ENCODE assay signal across 12 cellular contexts in the genomic region with DNA sequence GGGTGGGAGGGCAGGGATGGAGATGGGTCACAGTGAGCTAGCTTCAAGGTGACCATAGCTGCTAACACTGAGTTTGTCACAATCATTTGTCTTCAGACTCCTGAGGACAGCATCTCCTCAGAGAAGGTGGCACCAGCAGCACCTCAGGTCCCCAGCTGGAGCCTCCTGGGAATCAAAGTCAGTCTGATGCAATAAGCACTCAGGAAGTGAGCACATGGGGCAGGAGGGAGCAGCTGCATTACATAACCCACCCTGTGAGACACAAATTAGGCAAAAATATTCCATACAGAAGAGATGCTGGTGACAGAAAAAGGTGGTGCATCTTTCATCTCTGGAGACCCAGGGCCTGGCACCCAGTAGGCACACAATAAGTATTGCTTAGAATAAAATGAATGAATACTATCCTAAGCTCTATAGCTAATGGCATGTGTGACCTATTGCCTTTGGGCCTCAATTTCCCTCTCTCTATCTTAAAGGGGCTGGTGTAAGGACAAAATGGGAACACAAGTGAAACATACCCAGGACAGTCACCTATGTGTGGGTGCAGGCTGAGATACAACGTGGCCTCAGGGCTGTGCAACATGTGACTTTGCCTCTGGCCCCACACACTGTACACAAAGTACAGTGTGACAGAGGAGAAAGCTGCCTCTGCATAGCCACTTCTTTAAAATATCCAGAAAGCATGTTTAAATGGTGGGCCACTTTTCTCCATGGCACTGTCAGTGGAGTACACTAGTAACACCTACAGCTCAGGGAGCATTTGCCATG. TPM values are rescaled to one million over a fixed set of nuclear protein-coding genes. Genes with fewer than 3 reads are reported as not detected.
DNase-seq lines count a peak whose midpoint lies in the region; ATAC-seq, FAIRE-seq and TF ChIP-seq lines count a peak whose summit lies in the region.
"Had no signal": no experiment of that assay in that cellular context is flagged by ENCODE, and none has a peak within 500 bp of the region (broad histone marks: within the 10 kb centered on the region; RNA-seq: fewer than 3 reads in every experiment).

No MANE protein-coding gene starts in this region.

- peak; percentile 37 for ATAC-seq in GM18909 (IDR thresholded peaks at IDR 0.05; ENCODE audit: poor library complexity, unreplicated experiment)
- ATAC-seq in GM21423 (IDR thresholded peaks at IDR 0.05; ENCODE audit: unreplicated experiment), result no peak
- ATAC-seq in HG03095 (IDR thresholded peaks at IDR 0.05; ENCODE audit: unreplicated experiment), result no peak
- ATAC-seq: SK-N-SH treated with all-trans-retinoic acid at 6 μM for 48 hours had no signal

- TF ChIP-seq EP300 in H1 (IDR thresholded peaks at IDR 0.05; ENCODE audit: borderline replicate concordance in 1 of 2, low read depth in 2 of 2, low read length in 2 of 2), result no peak

- peak; percentile 11 for DNase-seq in AG10803 (ENCODE audit: low read depth)
- DNase-seq in NB4 (ENCODE audit: low read depth), result peak; percentile 73
- DNase-seq in H1 (ENCODE audit: low read depth in 1 of 2, low spot score in 2 of 2), result no peak
- DNase-seq in NCI-H146 treated with DMSO at 0.1 percent for 48 hours (lab: John Stamatoyannopoulos, UW; ENCODE audit: unreplicated experiment), result no peak
- DNase-seq in AG20443 (ENCODE audit: low spot score), result no peak
- DNase-seq: CD8-positive, alpha-beta memory T cell; GOT3; NCI-H2029 treated with DMSO at 0.1 percent for 48 hours had no signal

- no peaks in the 10 kb centered on the region for H3K36me3 ChIP-seq in H1 (ENCODE audit: control insufficient read depth in 2 of 4, insufficient read depth in 4 of 4, low read length in 3 of 4)

- no peak overlapping the region for H3K23ac ChIP-seq in H1 (ENCODE audit: insufficient read length)

- CTCF ChIA-PET in H1 (lab: Charles Lee; ENCODE audit: partially characterized antibody), result interaction anchor here (0.8 to 1.9 kb wide), 5 partner anchors 8 to 16 kb away, joined by 3 to 9 read pairs (median 4); no protein-coding TSS in a partner anchor

- no peak overlapping the region for H3K4me2 ChIP-seq in H1 (ENCODE audit: insufficient read depth in 1 of 2, low read depth in 2 of 2, low read length in 2 of 2)

- no peak overlapping the region for H3K56ac ChIP-seq in H1 (replicated peaks; ENCODE audit: insufficient read length, low read depth, low read length)

- H2AFZ ChIP-seq in H1 (ENCODE audit: low read length), result 0 out of 2 replicates have a peak overlapping the region, but pooled peaks have one; percentile 14

- no peak overlapping the region; the same call in 1 of the 2 replicates for H2BK20ac ChIP-seq in H1 (ENCODE audit: low read length)

- 86% methylated on average over 1 of the region's 1 CpG; no CpG with 5 or more reads in 1 of the 2 experiments for WGBS in H1 (ENCODE audit: extremely low coverage in 1 of 2, insufficient coverage in 1 of 2, insufficient read length in 1 of 2, insufficient replicate concordance in 2 of 2, low coverage in 1 of 2, low lambda C conversion rate in 2 of 2, missing lambda C conversion rate in 1 of 2), 2 experiments

- TF ChIP-seq POLR2A in NB4 (IDR thresholded peaks at IDR 0.05; ENCODE audit: extremely low read depth, insufficient read length) (no peak), H1 (IDR thresholded peaks at IDR 0.05; ENCODE audit: control extremely low read depth in 1 of 2, low read depth in 2 of 2, low read length in 2 of 2) (no peak)

- no peak overlapping the region for H4K8ac ChIP-seq in H1 (ENCODE audit: extremely low read depth, insufficient read depth, low read length)

- H3K4ac ChIP-seq in H1 (replicated peaks; ENCODE audit: insufficient read length, low read depth, low read length), result no peak overlapping the region

- no peak overlapping the region for H2BK5ac ChIP-seq in H1 (ENCODE audit: low read depth, low read length)

- TF ChIP-seq RAD21 in H1 (IDR thresholded peaks at IDR 0.05 in 1 of 2, conservative IDR thresholded peaks at IDR 0.05 in 1 of 2; ENCODE audit: low read depth in 2 of 2, low read length in 2 of 2), result no peak

- H2AK5ac ChIP-seq in H1 (ENCODE audit: low read depth, low read length), result no peak overlapping the region

- peak overlapping the region; percentile 41 for H4K91ac ChIP-seq in H1 (replicated peaks; ENCODE audit: insufficient read length, low read length)

- H3K27ac ChIP-seq in H1 (ENCODE audit: low read depth, low read length), result no peak overlapping the region

- no peak overlapping the region for H3K14ac ChIP-seq in H1 (ENCODE audit: insufficient read length)

- no peaks in the 10 kb centered on the region for H3K27me3 ChIP-seq in H1 (replicated peaks in 1 of 4; ENCODE audit: control insufficient read depth in 3 of 4, extremely low read depth in 1 of 4, insufficient read depth in 3 of 4, low read length in 3 of 4)

- no peaks in the 10 kb centered on the region for H3K79me2 ChIP-seq in H1 (ENCODE audit: control insufficient read depth in 1 of 2, insufficient read depth in 2 of 2, low read length in 2 of 2)

- no peak overlapping the region for H3K18ac ChIP-seq in H1 (ENCODE audit: extremely low read depth, low read length)

- H3K9me3 ChIP-seq in H1 (ENCODE audit: insufficient read depth in 2 of 2, low read depth in 1 of 2, low read length in 1 of 2), result no peaks in the 10 kb centered on the region

- no peaks in the 10 kb centered on the region; the same call in 1 of the 2 replicates for H3K23me2 ChIP-seq in H1 (ENCODE audit: low read depth, low read length)

- no peak for FAIRE-seq in H1 (lab: Jason Lieb, UNC)

- no peak overlapping the region for H3K9ac ChIP-seq in H1 (replicated peaks in 1 of 4; ENCODE audit: extremely low read depth in 1 of 4, low read depth in 3 of 4, low read length in 3 of 4)

- no peak overlapping the region for H4K5ac ChIP-seq in H1 (ENCODE audit: insufficient read length, low read depth, low read length)

- H3K4me1 ChIP-seq in H1 (replicated peaks in 1 of 4; ENCODE audit: control insufficient read depth in 3 of 4, insufficient read depth in 4 of 4, low read length in 3 of 4), result no peaks in the 10 kb centered on the region

- H2BK12ac ChIP-seq in H1 (ENCODE audit: low read depth, low read length), result peak overlapping the region; percentile 62; the same call in 1 of the 2 replicates

- no peak overlapping the region for H3K4me3 ChIP-seq in AG10803 (ENCODE audit: low read length)
- H3K4me3 ChIP-seq in NB4 (ENCODE audit: low read depth, low read length), result no peak overlapping the region
- no peak overlapping the region for H3K4me3 ChIP-seq in H1 (ENCODE audit: extremely low read depth in 1 of 4, insufficient read depth in 2 of 4, low read depth in 3 of 4, low read length in 4 of 4)

- peak overlapping the region; percentile 6; the same call in 1 of the 2 replicates for H2BK15ac ChIP-seq in H1 (ENCODE audit: low read length)

- no peak overlapping the region for H2BK120ac ChIP-seq in H1 (replicated peaks; ENCODE audit: low read depth, low read length)

- POLR2A ChIA-PET in H1 (lab: Charles Lee; ENCODE audit: partially characterized antibody), result interaction anchor here (1.2 kb wide), 2 partner anchors 11 to 12 kb away, joined by 3 read pairs; no protein-coding TSS in a partner anchor

- no peak for TF ChIP-seq CTCF in AG10803 (conservative IDR thresholded peaks at IDR 0.05; ENCODE audit: low read length)
- TF ChIP-seq CTCF in NB4 (IDR thresholded peaks at IDR 0.05; ENCODE audit: low read depth, low read length), result no peak
- TF ChIP-seq CTCF in H1 (IDR thresholded peaks at IDR 0.05; ENCODE audit: control extremely low read depth in 1 of 3, insufficient read depth in 1 of 3, low read depth in 1 of 3, low read length in 3 of 3), result no peak

- no peaks in the 10 kb centered on the region for H4K20me1 ChIP-seq in H1 (replicated peaks in 1 of 2; ENCODE audit: control insufficient read depth in 1 of 2, insufficient read depth in 2 of 2, low read length in 2 of 2)

- no peaks in the 10 kb centered on the region for H3K79me1 ChIP-seq in H1 (ENCODE audit: low read depth, low read length)

TF ChIP-seq in H1, 55 proteins besides CTCF, POLR2A, EP300 and RAD21 (continues in another document):
- TF ChIP-seq CREB1 (IDR thresholded peaks at IDR 0.05) (no peak), NANOG (IDR thresholded peaks at IDR 0.05; ENCODE audit: insufficient read depth, low read depth, low read length, poor library complexity, severe bottlenecking) (no peak), JUN (IDR thresholded peaks at IDR 0.05; ENCODE audit: low read depth, low read length) (no peak), GTF2F1 (IDR thresholded peaks at IDR 0.05; ENCODE audit: borderline replicate concordance, low read depth, low read length) (no peak), ZNF274 (IDR thresholded peaks at IDR 0.05; ENCODE audit: borderline replicate concordance, extremely low read depth, low read length) (no peak), SUZ12 (IDR thresholded peaks at IDR 0.05; ENCODE audit: low read length) (no peak), SIN3A (conservative IDR thresholded peaks at IDR 0.05 in 1 of 2, IDR thresholded peaks at IDR 0.05 in 1 of 2; ENCODE audit: low read depth in 1 of 2, low read length in 2 of 2) (no peak), ASH2L (IDR thresholded peaks at IDR 0.05; ENCODE audit: low read length) (no peak), YY1 (IDR thresholded peaks at IDR 0.05; ENCODE audit: low read depth, low read length) (no peak), PHF8 (conservative IDR thresholded peaks at IDR 0.05; ENCODE audit: low read depth, low read length) (no peak), CEBPB (IDR thresholded peaks at IDR 0.05; ENCODE audit: low read depth, low read length) (no peak), RBBP5 (IDR thresholded peaks at IDR 0.05; ENCODE audit: borderline replicate concordance, low read depth, low read length) (no peak), EZH2 (IDR thresholded peaks at IDR 0.05; ENCODE audit: low read depth, low read length, severe bottlenecking) (no peak), SP2 (IDR thresholded peaks at IDR 0.05; ENCODE audit: low read length) (no peak)
- TF ChIP-seq, protein P1, sequence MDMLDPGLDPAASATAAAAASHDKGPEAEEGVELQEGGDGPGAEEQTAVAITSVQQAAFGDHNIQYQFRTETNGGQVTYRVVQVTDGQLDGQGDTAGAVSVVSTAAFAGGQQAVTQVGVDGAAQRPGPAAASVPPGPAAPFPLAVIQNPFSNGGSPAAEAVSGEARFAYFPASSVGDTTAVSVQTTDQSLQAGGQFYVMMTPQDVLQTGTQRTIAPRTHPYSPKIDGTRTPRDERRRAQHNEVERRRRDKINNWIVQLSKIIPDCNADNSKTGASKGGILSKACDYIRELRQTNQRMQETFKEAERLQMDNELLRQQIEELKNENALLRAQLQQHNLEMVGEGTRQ (IDR thresholded peaks at IDR 0.05; ENCODE audit: low read length), result no peak

RNA-seq across cellular contexts. Expression of gene SLC39A8, which starts 37.1 kb away (rescaled TPM):
- 38.7 and 39.9 TPM in 2 replicates for total RNA-seq in H1 (2021; fragmentation: NEBNext Ultra II Directional; extraction: Animal tissue kit (Norgen Biotek cat#: 25700))
- 6.4 TPM in 2 replicates for polyA plus RNA-seq in H1 (2011; rRNA removed)
- polyA plus RNA-seq in H1 (2011; cell fraction: cytosol; rRNA removed), result 9.7 TPM
- polyA plus RNA-seq in H1 (2011; cell fraction: nucleus; rRNA removed), result 7.8 TPM
- polyA plus RNA-seq in H1 (2012, experiment 1 of 2), result 9.8 to 15.6 TPM (median 12.4 TPM) in 4 replicates
- 1.9 TPM for polyA plus RNA-seq in H1 (2012, experiment 2 of 2)
- polyA plus RNA-seq in H1 (2013, experiment 1 of 2), result 59.4 TPM
- 71.7 TPM for polyA plus RNA-seq in H1 (2013, experiment 2 of 2)
- 14.8 and 19.8 TPM in 2 replicates for polyA minus RNA-seq in H1 (2011; rRNA and poly(A)+ RNA removed)
- 9.8 TPM for polyA minus RNA-seq in H1 (2011; cell fraction: cytosol; rRNA and poly(A)+ RNA removed)
- 18.2 TPM for polyA minus RNA-seq in H1 (2011; cell fraction: nucleus; rRNA and poly(A)+ RNA removed)

Comparison
In these comparisons a context has a peak if more than half of its experiments do, and no peak if none do; other contexts are left out.
1. DNase-seq: peak in AG10803 (single experiment) and NB4 (single experiment); none in H1 (0 of 2), NCI-H146 treated with DMSO at 0.1 percent for 48 hours (single experiment) and AG20443 (single experiment).